ENCODE assay signal across 18 cellular contexts in the genomic region with DNA sequence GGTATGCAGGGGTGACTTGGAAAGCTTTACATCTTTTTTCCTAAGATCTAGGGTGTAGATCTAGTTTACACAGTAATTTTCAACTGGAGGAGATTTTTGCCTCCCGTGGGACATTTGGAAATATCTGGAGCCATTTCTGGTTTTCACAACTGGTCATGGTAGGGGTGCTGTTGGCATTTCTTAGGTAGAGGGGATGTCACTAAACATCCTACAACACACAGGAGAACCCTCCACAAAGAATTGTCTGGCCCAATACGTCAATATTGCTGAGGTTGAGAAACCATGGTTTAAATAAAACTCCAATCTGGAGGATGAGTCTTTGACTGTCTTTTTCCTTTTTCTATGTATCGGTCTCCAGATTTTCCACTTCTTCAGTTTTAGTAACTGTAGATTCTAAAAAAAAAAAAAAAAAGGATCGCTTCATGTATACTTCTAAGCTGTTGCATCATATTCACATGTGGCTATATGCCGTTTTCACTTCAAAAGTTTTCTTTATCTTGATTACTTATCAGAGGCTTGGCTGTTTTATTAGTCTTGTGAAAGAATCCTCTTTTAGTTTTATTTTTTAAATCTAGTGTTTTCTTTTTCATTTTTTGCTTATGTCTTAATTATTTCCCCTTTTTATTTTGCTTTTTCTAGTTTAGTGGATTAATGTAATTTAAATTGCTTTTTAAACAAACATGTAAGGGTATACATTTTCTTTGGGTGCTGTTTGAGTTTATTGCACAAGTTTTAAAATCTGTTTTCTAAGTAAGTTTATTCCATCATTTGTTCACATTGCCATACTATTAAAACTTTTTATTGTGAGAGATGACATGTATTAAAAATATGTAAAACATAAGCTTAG. TPM values are rescaled to one million over a fixed set of nuclear protein-coding genes. Genes with fewer than 3 reads are reported as not detected.
DNase-seq lines count a peak whose midpoint lies in the region; ATAC-seq and TF ChIP-seq lines count a peak whose summit lies in the region.
"Had no signal": no experiment of that assay in that cellular context is flagged by ENCODE, and none has a peak within 500 bp of the region (broad histone marks: within the 10 kb centered on the region; RNA-seq: fewer than 3 reads in every experiment).

No MANE protein-coding gene starts in this region.

- no peaks in the 10 kb centered on the region for H3K27me3 Mint-ChIP-seq in stimulated activated naive CD8-positive, alpha-beta T cell treated with anti-CD3 and anti-CD28 coated beads, Interleukin-15, amount 100 ng/mL, for 72 hours
- no peaks in the 10 kb centered on the region for H3K27me3 Mint-ChIP-seq in activated naive CD4-positive, alpha-beta T cell treated with anti-CD3 and anti-CD28 coated beads, Interleukin-2, amount 10 ng/mL, durations not matched to agents 7 days and 5 days

- peak overlapping the region; percentile 22 to 89 for H3K27ac Mint-ChIP-seq in stimulated activated naive CD8-positive, alpha-beta T cell treated with anti-CD3 and anti-CD28 coated beads, Interleukin-15, amount 100 ng/mL, for 72 hours
- no peak overlapping the region for H3K27ac Mint-ChIP-seq in activated naive CD4-positive, alpha-beta T cell treated with anti-CD3 and anti-CD28 coated beads, Interleukin-2, amount 10 ng/mL, durations not matched to agents 7 days and 5 days

- H3K27ac ChIP-seq in hepatocyte: peak overlapping the region; percentile 53
- H3K27ac ChIP-seq: RWPE1, SJCRH30 had no signal

- no peaks in the 10 kb centered on the region for H3K36me3 ChIP-seq in hepatocyte (replicated peaks; ENCODE audit: insufficient read depth, low read depth)

- CTCF ChIA-PET in activated naive CD4-positive, alpha-beta T cell treated with anti-CD3 and anti-CD28 coated beads, Interleukin-2, amount 10 ng/mL, durations not matched to agents 7 days and 5 days (lab: Charles Lee): interaction anchor here (0.6 kb wide), 1 partner anchor 1008 kb away, joined by 3 read pairs; no protein-coding TSS in a partner anchor

- no peak overlapping the region for H2AFZ ChIP-seq in hepatocyte

- H3K36me3 Mint-ChIP-seq in activated naive CD4-positive, alpha-beta T cell treated with anti-CD3 and anti-CD28 coated beads, Interleukin-2, amount 10 ng/mL, durations not matched to agents 7 days and 5 days: peaks cover 49% of the 10 kb centered on the region

- no peaks in the 10 kb centered on the region for H3K9me3 ChIP-seq in hepatocyte (ENCODE audit: low read depth)
- H3K9me3 ChIP-seq: Caco-2, SJCRH30 had no signal

- H3K9me2 ChIP-seq in hepatocyte (replicated peaks; ENCODE audit: insufficient read depth): no peaks in the 10 kb centered on the region

- WGBS in hepatocyte (ENCODE audit: low lambda C conversion rate, missing lambda C conversion rate): 59% methylated on average over 5 of the region's 5 CpGs

- no peak overlapping the region for H3K4me3 ChIP-seq in hepatocyte
- H3K4me3 ChIP-seq: SJCRH30 had no signal

- H3K4me3 Mint-ChIP-seq in stimulated activated naive CD8-positive, alpha-beta T cell treated with anti-CD3 and anti-CD28 coated beads, Interleukin-15, amount 100 ng/mL, for 72 hours: no peak overlapping the region
- no peak overlapping the region for H3K4me3 Mint-ChIP-seq in activated naive CD4-positive, alpha-beta T cell treated with anti-CD3 and anti-CD28 coated beads, Interleukin-2, amount 10 ng/mL, durations not matched to agents 7 days and 5 days
- H3K4me3 Mint-ChIP-seq: CD14-positive monocyte had no signal

- H3K27me3 ChIP-seq in hepatocyte: no peaks in the 10 kb centered on the region
- H3K27me3 ChIP-seq: SJCRH30 had no signal

- peaks cover 3% of the 10 kb centered on the region for H4K20me1 ChIP-seq in hepatocyte (ENCODE audit: insufficient read depth, poor library complexity, severe bottlenecking)

- no peak for TF ChIP-seq CTCF in hepatocyte (IDR thresholded peaks at IDR 0.05; ENCODE audit: poor library complexity)

- peak overlapping the region; percentile 62 for H3K4me2 ChIP-seq in hepatocyte

- H3K4me1 ChIP-seq in hepatocyte (ENCODE audit: insufficient read depth): peaks cover 6% of the 10 kb centered on the region
- H3K4me1 ChIP-seq: SJCRH30 had no signal

- H3K9me3 Mint-ChIP-seq in stimulated activated naive CD8-positive, alpha-beta T cell treated with anti-CD3 and anti-CD28 coated beads, Interleukin-15, amount 100 ng/mL, for 72 hours: no peaks in the 10 kb centered on the region
- H3K9me3 Mint-ChIP-seq in activated naive CD4-positive, alpha-beta T cell treated with anti-CD3 and anti-CD28 coated beads, Interleukin-2, amount 10 ng/mL, durations not matched to agents 7 days and 5 days: no peaks in the 10 kb centered on the region
- H3K9me3 Mint-ChIP-seq: CD14-positive monocyte had no signal

- no peak for ATAC-seq in stimulated activated naive CD8-positive, alpha-beta T cell treated with anti-CD3 and anti-CD28 coated beads, Interleukin-15, amount 100 ng/mL, for 72 hours
- ATAC-seq in stimulated activated naive CD8-positive, alpha-beta T cell treated with anti-CD3 and anti-CD28 coated beads, Interleukin-15, Interleukin-2, amounts not matched to agents 100 U/mL and 50 U/mL, for 24 hours: no peak
- ATAC-seq in GM21528 (IDR thresholded peaks at IDR 0.05; ENCODE audit: low FRiP score, unreplicated experiment): no peak

- H3K79me2 ChIP-seq in hepatocyte: peaks cover 48% of the 10 kb centered on the region

- peaks cover 41% of the 10 kb centered on the region for H3K4me1 Mint-ChIP-seq in stimulated activated naive CD8-positive, alpha-beta T cell treated with anti-CD3 and anti-CD28 coated beads, Interleukin-15, amount 100 ng/mL, for 72 hours
- peaks cover 34% of the 10 kb centered on the region for H3K4me1 Mint-ChIP-seq in activated naive CD4-positive, alpha-beta T cell treated with anti-CD3 and anti-CD28 coated beads, Interleukin-2, amount 10 ng/mL, durations not matched to agents 7 days and 5 days

- no peak for DNase-seq in stimulated activated naive CD8-positive, alpha-beta T cell treated with anti-CD3 and anti-CD28 coated beads, Interleukin-15, amount 100 ng/mL, for 72 hours
- no peak for DNase-seq in stimulated activated naive CD8-positive, alpha-beta T cell treated with anti-CD3 and anti-CD28 coated beads, Interleukin-15, Interleukin-2, amounts not matched to agents 100 U/mL and 50 U/mL, for 24 hours
- peak; percentile 85 for DNase-seq in OCI-M1 (lab: John Stamatoyannopoulos, UW)
- DNase-seq in hepatocyte (ENCODE audit: low spot score): no peak
- no peak for DNase-seq in COLO668 (lab: John Stamatoyannopoulos, UW; ENCODE audit: unreplicated experiment)
- DNase-seq in NCI-H1105 (lab: John Stamatoyannopoulos, UW): no peak
- no peak for DNase-seq in activated naive CD4-positive, alpha-beta T cell treated with anti-CD3 and anti-CD28 coated beads, Interleukin-2, amount 10 ng/mL, durations not matched to agents 7 days and 5 days
- DNase-seq: Caco-2, Kasumi-1, NCI-H1048, NCI-H1694, NCI-H2107, NCI-H226, NCI-H526 treated with DMSO at 0.1 percent for 48 hours, SJCRH30 had no signal

RNA-seq across cellular contexts. Expression of a gene that starts 21.2 kb away (rescaled TPM):
- 50.9 TPM in 2 replicates for total RNA-seq in hepatocyte
- 27.9 and 30.7 TPM in 2 replicates for polyA plus RNA-seq in hepatocyte

RNA-seq across cellular contexts. Expression of a gene that starts 39.2 kb away (rescaled TPM):
- total RNA-seq in hepatocyte: 26.7 and 40.3 TPM in 2 replicates
- 37.0 and 49.3 TPM in 2 replicates for polyA plus RNA-seq in hepatocyte
